ENCODE assay signal across 9 cellular contexts in the genomic region with DNA sequence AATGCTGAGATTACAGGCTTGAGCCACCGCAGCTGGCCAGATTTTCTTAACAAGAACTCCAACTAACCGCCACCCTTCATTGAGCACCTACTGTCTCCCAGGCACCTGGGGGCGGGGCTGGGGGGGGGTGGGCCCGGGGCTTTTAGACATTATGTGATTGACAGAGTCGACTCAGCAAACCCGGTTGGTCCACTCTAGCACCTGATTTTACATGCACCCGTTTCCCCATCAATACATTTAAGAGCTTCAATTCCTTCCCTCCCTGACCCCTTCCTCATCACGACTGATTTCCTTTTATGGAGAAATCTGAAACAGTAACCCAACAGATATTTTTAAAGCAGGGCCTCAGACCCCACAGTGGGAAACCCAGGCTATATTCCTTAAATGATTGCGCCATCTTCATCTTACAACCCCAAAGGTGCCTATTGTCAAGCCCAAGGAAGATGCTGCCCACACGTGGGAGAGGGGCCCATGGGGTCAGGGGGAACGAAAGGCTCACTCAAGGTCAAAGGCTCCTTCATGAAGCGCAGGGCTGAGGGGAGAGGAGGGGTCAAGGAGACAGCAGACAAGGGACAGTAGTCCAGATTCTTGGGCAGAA. TPM values are rescaled to one million over a fixed set of nuclear protein-coding genes. Genes with fewer than 3 reads are reported as not detected.
DNase-seq lines count a peak whose midpoint lies in the region; ATAC-seq, FAIRE-seq and TF ChIP-seq lines count a peak whose summit lies in the region.
"Had no signal": no experiment of that assay in that cellular context is flagged by ENCODE, and none has a peak within 500 bp of the region (broad histone marks: within the 10 kb centered on the region; RNA-seq: fewer than 3 reads in every experiment).

No MANE protein-coding gene starts in this region.

- H3K18ac ChIP-seq in H1 (ENCODE audit: extremely low read depth, low read length) = 0 out of 2 replicates have a peak overlapping the region, but pooled peaks have one; percentile 24

- H2BK120ac ChIP-seq in H1 (replicated peaks; ENCODE audit: low read depth, low read length) = no peak overlapping the region

- TF ChIP-seq CTCF in H1 (IDR thresholded peaks at IDR 0.05; ENCODE audit: control extremely low read depth in 1 of 3, insufficient read depth in 1 of 3, low read depth in 1 of 3, low read length in 3 of 3) = no peak
- no peak for TF ChIP-seq CTCF in ovary (IDR thresholded peaks at IDR 0.05)

- peaks cover 18 to 29% of the 10 kb centered on the region in 2 donors for H3K27me3 Mint-ChIP-seq in CD4-positive, alpha-beta memory T cell

- H4K8ac ChIP-seq in H1 (ENCODE audit: extremely low read depth, insufficient read depth, low read length) = no peak overlapping the region

- peak overlapping the region in 5 of 8 donors; percentile 21 to 82 (median 51) for H3K4me3 Mint-ChIP-seq in CD4-positive, alpha-beta memory T cell

- no peak overlapping the region; a peak in 1 of 7 replicates for H3K9ac ChIP-seq in H1 (replicated peaks in 1 of 4; ENCODE audit: extremely low read depth in 1 of 4, low read depth in 3 of 4, low read length in 3 of 4)

- no peak overlapping the region for H3K14ac ChIP-seq in H1 (ENCODE audit: insufficient read length)

- H3K79me2 ChIP-seq in H1 (ENCODE audit: control insufficient read depth in 1 of 2, insufficient read depth in 2 of 2, low read length in 2 of 2) = peaks cover 0 to 51% of the 10 kb centered on the region in 2 experiments; a peak in 2 of 4 replicates

- H4K20me1 ChIP-seq in H1 (replicated peaks in 1 of 2; ENCODE audit: control insufficient read depth in 1 of 2, insufficient read depth in 2 of 2, low read length in 2 of 2) = peaks cover 4 to 11% of the 10 kb centered on the region in 2 experiments

- 49% methylated on average over 12 of the region's 12 CpGs; no CpG with 5 or more reads in 1 of the 2 experiments for WGBS in H1 (ENCODE audit: extremely low coverage in 1 of 2, insufficient coverage in 1 of 2, insufficient read length in 1 of 2, insufficient replicate concordance in 2 of 2, low coverage in 1 of 2, low lambda C conversion rate in 2 of 2, missing lambda C conversion rate in 1 of 2), 2 experiments
- WGBS in ovary, 3 donors = 36 to 51% (median 44%) methylated on average over 12 of the region's 12 CpGs

- H3K23ac ChIP-seq in H1 (ENCODE audit: insufficient read length) = no peak overlapping the region

- H2BK5ac ChIP-seq in H1 (ENCODE audit: low read depth, low read length) = peak overlapping the region; percentile 4; the same call in 1 of the 2 replicates

- H2BK15ac ChIP-seq in H1 (ENCODE audit: low read length) = 0 out of 2 replicates have a peak overlapping the region, but pooled peaks have one; percentile 34

- H3K56ac ChIP-seq in H1 (replicated peaks; ENCODE audit: insufficient read length, low read depth, low read length) = no peak overlapping the region

- intact Hi-C loops in CD4-positive, alpha-beta memory T cell (cut with micrococcal nuclease) = no loop called here
- intact Hi-C loops in ovary (cut with DNase I) = loop anchor here (5.0 to 10.0 kb wide), 5 partner anchors 35 to 870 kb away; a partner anchor contains a TSS

- no peak overlapping the region for H3K27ac Mint-ChIP-seq in CD4-positive, alpha-beta memory T cell

- no peak overlapping the region for H3K4ac ChIP-seq in H1 (replicated peaks; ENCODE audit: insufficient read length, low read depth, low read length)

- no peak for DNase-seq in CD4-positive, alpha-beta memory T cell
- no peak for DNase-seq in H1 (ENCODE audit: low read depth in 1 of 2, low spot score in 2 of 2)
- peak in 2 of 5 donors; percentile 34 to 52 for DNase-seq in ovary
- no peak for DNase-seq in putamen (ENCODE audit: low spot score)
- no peak for DNase-seq in SKM-1 (lab: John Stamatoyannopoulos, UW; ENCODE audit: unreplicated experiment)
- no peak for DNase-seq in NCI-H2029 (lab: John Stamatoyannopoulos, UW)
- DNase-seq: SHP77 treated with DMSO at 0.1 percent for 48 hours had no signal

- no peak overlapping the region for H2BK20ac ChIP-seq in H1 (ENCODE audit: low read length)

- peak overlapping the region; percentile 72 to 96 for H3K4me2 ChIP-seq in H1 (ENCODE audit: insufficient read depth in 1 of 2, low read depth in 2 of 2, low read length in 2 of 2)

- H2AK5ac ChIP-seq in H1 (ENCODE audit: low read depth, low read length) = 0 out of 2 replicates have a peak overlapping the region, but pooled peaks have one; percentile 77

- TF ChIP-seq POLR2A in H1 (IDR thresholded peaks at IDR 0.05; ENCODE audit: control extremely low read depth in 1 of 2, low read depth in 2 of 2, low read length in 2 of 2) = no peak
- TF ChIP-seq POLR2A in ovary (IDR thresholded peaks at IDR 0.05) = no peak

- H3K27me3 ChIP-seq in CD4-positive, alpha-beta memory T cell (ENCODE audit: insufficient read depth, low read length) = no peaks in the 10 kb centered on the region
- H3K27me3 ChIP-seq in H1 (replicated peaks in 1 of 4; ENCODE audit: control insufficient read depth in 3 of 4, extremely low read depth in 1 of 4, insufficient read depth in 3 of 4, low read length in 3 of 4) (peaks cover 0 to 3% (median 2%) of the 10 kb centered on the region in 4 experiments; a peak in 4 of 7 replicates), ovary (no peaks in the 10 kb centered on the region)

- no peak for ATAC-seq in HG02852 (IDR thresholded peaks at IDR 0.05; ENCODE audit: unreplicated experiment)

- no peaks in the 10 kb centered on the region for H3K9me3 ChIP-seq in CD4-positive, alpha-beta memory T cell (ENCODE audit: control insufficient read depth in 1 of 2, low read length in 2 of 2)
- H3K9me3 ChIP-seq in H1 (ENCODE audit: insufficient read depth in 2 of 2, low read depth in 1 of 2, low read length in 1 of 2) = no peaks in the 10 kb centered on the region
- H3K9me3 ChIP-seq in ovary = no peaks in the 10 kb centered on the region

- no peak overlapping the region for H4K91ac ChIP-seq in H1 (replicated peaks; ENCODE audit: insufficient read length, low read length)

- POLR2A ChIA-PET in CD4-positive, alpha-beta memory T cell (lab: Charles Lee; ENCODE audit: partially characterized antibody) = no interaction called here
- POLR2A ChIA-PET in H1 (lab: Charles Lee; ENCODE audit: partially characterized antibody) = interaction anchor here (0.6 to 1.2 kb wide), 3 partner anchors 27 to 140 kb away, joined by 3 read pairs; no protein-coding TSS in a partner anchor

- H3K4me3 ChIP-seq in CD4-positive, alpha-beta memory T cell (ENCODE audit: low read length in 2 of 2) = no peak overlapping the region
- H3K4me3 ChIP-seq in H1 (ENCODE audit: extremely low read depth in 1 of 4, insufficient read depth in 2 of 4, low read depth in 3 of 4, low read length in 4 of 4) (peak overlapping the region; percentile 68 to 98 (median 80); a peak in 6 of 8 replicates), ovary (peak overlapping the region; percentile 99)

- peak overlapping the region; percentile 79; the same call in 1 of the 2 replicates for H2BK12ac ChIP-seq in H1 (ENCODE audit: low read depth, low read length)

- CTCF ChIA-PET in CD4-positive, alpha-beta memory T cell (lab: Charles Lee; ENCODE audit: partially characterized antibody) = no interaction called here
- CTCF ChIA-PET in H1 (lab: Charles Lee; ENCODE audit: partially characterized antibody) = no interaction called here

- H3K36me3 ChIP-seq in CD4-positive, alpha-beta memory T cell (ENCODE audit: insufficient read depth, low read length) = no peaks in the 10 kb centered on the region
- H3K36me3 ChIP-seq in H1 (ENCODE audit: control insufficient read depth in 2 of 4, insufficient read depth in 4 of 4, low read length in 3 of 4) (0 out of 8 replicates have a peak, but pooled peaks cover 0 to 2% (median 0%) of the 10 kb centered on the region in 4 experiments), ovary (no peaks in the 10 kb centered on the region)

- no peaks in the 10 kb centered on the region for H3K36me3 Mint-ChIP-seq in CD4-positive, alpha-beta memory T cell

- no peaks in the 10 kb centered on the region for H3K9me3 Mint-ChIP-seq in CD4-positive, alpha-beta memory T cell

- no peak for FAIRE-seq in H1 (lab: Jason Lieb, UNC)

- TF ChIP-seq RAD21 in Ishikawa (IDR thresholded peaks at IDR 0.05; ENCODE audit: low read depth) (no peak), H1 (IDR thresholded peaks at IDR 0.05 in 1 of 2, conservative IDR thresholded peaks at IDR 0.05 in 1 of 2; ENCODE audit: low read depth in 2 of 2, low read length in 2 of 2) (no peak)

- H3K27ac ChIP-seq in CD4-positive, alpha-beta memory T cell (ENCODE audit: low read depth, low read length) = no peak overlapping the region
- H3K27ac ChIP-seq in H1 (ENCODE audit: low read depth, low read length) = no peak overlapping the region
- peak overlapping the region; percentile 97 to 99 for H3K27ac ChIP-seq in ovary

- no peak overlapping the region for H2AFZ ChIP-seq in H1 (ENCODE audit: low read length)

- peaks cover 2 to 15% (median 7%) of the 10 kb centered on the region in 4 donors for H3K4me1 Mint-ChIP-seq in CD4-positive, alpha-beta memory T cell

- TF ChIP-seq EP300 in Ishikawa (IDR thresholded peaks at IDR 0.05; ENCODE audit: borderline replicate concordance) (no peak), H1 (IDR thresholded peaks at IDR 0.05; ENCODE audit: borderline replicate concordance in 1 of 2, low read depth in 2 of 2, low read length in 2 of 2) (no peak), ovary (IDR thresholded peaks at IDR 0.05) (no peak)

- peaks cover 15% of the 10 kb centered on the region for H3K79me1 ChIP-seq in H1 (ENCODE audit: low read depth, low read length)

- H4K5ac ChIP-seq in H1 (ENCODE audit: insufficient read length, low read depth, low read length) = no peak overlapping the region

- peaks cover 10% of the 10 kb centered on the region for H3K4me1 ChIP-seq in CD4-positive, alpha-beta memory T cell (ENCODE audit: insufficient read depth, low read length)
- peaks cover 6 to 15% (median 9%) of the 10 kb centered on the region in 4 experiments; a peak in 6 of 7 replicates for H3K4me1 ChIP-seq in H1 (replicated peaks in 1 of 4; ENCODE audit: control insufficient read depth in 3 of 4, insufficient read depth in 4 of 4, low read length in 3 of 4)
- peaks cover 12% of the 10 kb centered on the region for H3K4me1 ChIP-seq in ovary (ENCODE audit: insufficient read depth)

- peaks cover 4% of the 10 kb centered on the region; the same call in 1 of the 2 replicates for H3K23me2 ChIP-seq in H1 (ENCODE audit: low read depth, low read length)

RNA-seq across cellular contexts. Expression of a gene that starts 1.8 kb away (rescaled TPM):
- 1 to 10 TPM; 1.2 to 2.2 TPM for total RNA-seq in CD4-positive, alpha-beta memory T cell
- under 1 TPM; 0.06 to 0.13 TPM for polyA plus RNA-seq in CD4-positive, alpha-beta memory T cell
- total RNA-seq in H1 (2021; fragmentation: NEBNext Ultra II Directional; extraction: Animal tissue kit (Norgen Biotek cat#: 25700)) = 48.7 and 51.0 TPM in 2 replicates
- polyA plus RNA-seq in H1 (2011; rRNA removed) = 13.1 and 23.0 TPM in 2 replicates
- 14.0 TPM for polyA plus RNA-seq in H1 (2011; cell fraction: cytosol; rRNA removed)
- 67.6 TPM for polyA plus RNA-seq in H1 (2011; cell fraction: nucleus; rRNA removed)
- polyA plus RNA-seq in H1 (2012, experiment 1 of 2) = 19.9 to 25.1 TPM (median 21.9 TPM) in 4 replicates
- 2.9 TPM for polyA plus RNA-seq in H1 (2012, experiment 2 of 2)
- 21.5 TPM for polyA plus RNA-seq in H1 (2013, experiment 1 of 2)
- polyA plus RNA-seq in H1 (2013, experiment 2 of 2) = 20.9 TPM
- 137 and 179 TPM in 2 replicates for polyA minus RNA-seq in H1 (2011; rRNA and poly(A)+ RNA removed)
- polyA minus RNA-seq in H1 (2011; cell fraction: cytosol; rRNA and poly(A)+ RNA removed) = 53.8 TPM
- polyA minus RNA-seq in H1 (2011; cell fraction: nucleus; rRNA and poly(A)+ RNA removed) = 71.7 TPM
- 100 to 1,000 TPM in 4 of 7 donors, 10 to 100 TPM in 3; 77.2 to 203 (median 113) TPM for total RNA-seq in ovary
- 10 to 100 TPM; 30.2 to 42.2 TPM for polyA plus RNA-seq in ovary

RNA-seq across cellular contexts. Expression of a gene that starts 56.3 kb away (rescaled TPM):
- total RNA-seq in CD4-positive, alpha-beta memory T cell = 10 to 100 TPM; 82.3 to 83.8 TPM
- 10 to 100 TPM in 1 of 2 donors, 1 to 10 TPM in 1; 2.2 to 11.1 TPM for polyA plus RNA-seq in CD4-positive, alpha-beta memory T cell
- 35.9 and 36.8 TPM in 2 replicates for total RNA-seq in H1 (2021; fragmentation: NEBNext Ultra II Directional; extraction: Animal tissue kit (Norgen Biotek cat#: 25700))
- 12.2 and 17.4 TPM in 2 replicates for polyA plus RNA-seq in H1 (2011; rRNA removed)
- polyA plus RNA-seq in H1 (2011; cell fraction: cytosol; rRNA removed) = 17.4 TPM
- 25.3 TPM for polyA plus RNA-seq in H1 (2011; cell fraction: nucleus; rRNA removed)
- polyA plus RNA-seq in H1 (2012, experiment 1 of 2) = 20.2 to 26.9 TPM (median 23.4 TPM) in 4 replicates
- 17.9 TPM for polyA plus RNA-seq in H1 (2012, experiment 2 of 2)
- polyA plus RNA-seq in H1 (2013, experiment 1 of 2) = 17.7 TPM
- 17.2 TPM for polyA plus RNA-seq in H1 (2013, experiment 2 of 2)
- 8.3 and 9.1 TPM in 2 replicates for polyA minus RNA-seq in H1 (2011; rRNA and poly(A)+ RNA removed)
- polyA minus RNA-seq in H1 (2011; cell fraction: cytosol; rRNA and poly(A)+ RNA removed) = 20.8 TPM
- polyA minus RNA-seq in H1 (2011; cell fraction: nucleus; rRNA and poly(A)+ RNA removed) = 15.8 TPM
- total RNA-seq in ovary = 10 to 100 TPM; 16.0 to 31.6 (median 25.1) TPM
- polyA plus RNA-seq in ovary = 10 to 100 TPM in 1 of 2 donors, 1 to 10 TPM in 1; 2.5 to 15.3 TPM

Comparison
In these comparisons a context has a peak if more than half of its experiments do, and no peak if none do; other contexts are left out.
1. H3K27ac ChIP-seq: peak in ovary (2 of 2); none in CD4-positive, alpha-beta memory T cell (single experiment) and H1 (single experiment).
2. H3K4me3 ChIP-seq: peak in H1 (4 of 4) and ovary (single experiment); none in CD4-positive, alpha-beta memory T cell (0 of 2).
3. RNA of a gene that starts 1.8 kb away (total RNA-seq): 77.2 to 203 TPM in ovary and 48.7 to 51.0 TPM in H1; 1.2 to 2.2 TPM in CD4-positive, alpha-beta memory T cell; every median in the first group is over 10 times any median in the second.